8 cellular contexts compared by ENCODE assay signal in genomic region chr3:72996121-72996472, GRCh38. TPM values are rescaled to one million over a fixed set of nuclear protein-coding genes. Genes with fewer than 3 reads are reported as not detected.
DNase-seq lines count a peak whose midpoint lies in the region; ATAC-seq and TF ChIP-seq lines count a peak whose summit lies in the region.

No MANE protein-coding gene starts in this region.

- H3K27ac Mint-ChIP-seq in activated naive CD8-positive, alpha-beta T cell treated with anti-CD3 and anti-CD28 coated beads, Interleukin-2, amount 10 ng/mL, durations not matched to agents 7 days and 5 days = peak overlapping the region; percentile 91
- H3K27ac Mint-ChIP-seq in stimulated activated naive CD8-positive, alpha-beta T cell treated with anti-CD3 and anti-CD28 coated beads, Interleukin-15, amount 100 ng/mL, for 72 hours = peak overlapping the region; percentile 92 to 98

- H3K9ac ChIP-seq in HUES6 (ENCODE audit: low read length) = peak overlapping the region; percentile 98
- peak overlapping the region; percentile 78 for H3K9ac ChIP-seq in iPS-20b (ENCODE audit: low read depth, low read length)

- no peaks in the 10 kb centered on the region for H3K9me3 Mint-ChIP-seq in activated naive CD8-positive, alpha-beta T cell treated with anti-CD3 and anti-CD28 coated beads, Interleukin-2, amount 10 ng/mL, durations not matched to agents 7 days and 5 days
- no peaks in the 10 kb centered on the region for H3K9me3 Mint-ChIP-seq in stimulated activated naive CD8-positive, alpha-beta T cell treated with anti-CD3 and anti-CD28 coated beads, Interleukin-15, amount 100 ng/mL, for 72 hours

- H3K4me1 Mint-ChIP-seq in activated naive CD8-positive, alpha-beta T cell treated with anti-CD3 and anti-CD28 coated beads, Interleukin-2, amount 10 ng/mL, durations not matched to agents 7 days and 5 days = peaks cover 28% of the 10 kb centered on the region
- H3K4me1 Mint-ChIP-seq in stimulated activated naive CD8-positive, alpha-beta T cell treated with anti-CD3 and anti-CD28 coated beads, Interleukin-15, amount 100 ng/mL, for 72 hours = peaks cover 34% of the 10 kb centered on the region

- no peaks in the 10 kb centered on the region for H3K27me3 Mint-ChIP-seq in activated naive CD8-positive, alpha-beta T cell treated with anti-CD3 and anti-CD28 coated beads, Interleukin-2, amount 10 ng/mL, durations not matched to agents 7 days and 5 days
- H3K27me3 Mint-ChIP-seq in stimulated activated naive CD8-positive, alpha-beta T cell treated with anti-CD3 and anti-CD28 coated beads, Interleukin-15, amount 100 ng/mL, for 72 hours = no peaks in the 10 kb centered on the region

- H3K4me1 ChIP-seq in HUES6 (ENCODE audit: control insufficient read depth, insufficient read depth, low read length) = peaks cover 23% of the 10 kb centered on the region
- H3K4me1 ChIP-seq in iPS-20b (ENCODE audit: insufficient read depth, low read length) = peaks cover 12% of the 10 kb centered on the region; the same call in 1 of the 2 replicates

- in situ Hi-C loops in GM13977 (cut with MboI; ENCODE audit: low pct_unique_long_range_greater_than_20kb, low sequenced_read_pairs, unreplicated experiment) = no loop called here

- peak overlapping the region; percentile 99 for H3K4me3 ChIP-seq in HUES6 (ENCODE audit: low read depth, low read length)
- H3K4me3 ChIP-seq in iPS-20b (ENCODE audit: low read length) = peak overlapping the region; percentile 72

- H3K27ac ChIP-seq in HUES6 (ENCODE audit: low read depth, low read length) = peak overlapping the region; percentile 97; the same call in 1 of the 2 replicates
- peak overlapping the region; percentile 66 for H3K27ac ChIP-seq in iPS-20b (ENCODE audit: low read length)

- H3K36me3 ChIP-seq in HUES6 (ENCODE audit: control insufficient read depth, insufficient read depth, low read length) (peaks cover 29% of the 10 kb centered on the region), iPS-20b (ENCODE audit: insufficient read depth, low read depth, low read length) (peaks cover 33% of the 10 kb centered on the region)

- POLR2A ChIA-PET in activated naive CD8-positive, alpha-beta T cell treated with anti-CD3 and anti-CD28 coated beads, Interleukin-2, amount 10 ng/mL, durations not matched to agents 7 days and 5 days (lab: Charles Lee) = interaction anchor here (3.7 kb wide), 1 partner anchor 30 kb away, joined by 12 read pairs; no protein-coding TSS in a partner anchor

- no peak for DNase-seq in activated naive CD8-positive, alpha-beta T cell treated with anti-CD3 and anti-CD28 coated beads, Interleukin-2, amount 10 ng/mL, durations not matched to agents 7 days and 5 days
- DNase-seq in stimulated activated naive CD8-positive, alpha-beta T cell treated with anti-CD3 and anti-CD28 coated beads, Interleukin-15, amount 100 ng/mL, for 72 hours = peak in 1 of 2 donors; percentile 3
- DNase-seq in GM13977 (ENCODE audit: low spot score) (no peak), posterior cingulate gyrus (no peak), NOMO-1 treated with DMSO at 0.1 percent for 48 hours (lab: John Stamatoyannopoulos, UW; ENCODE audit: unreplicated experiment) (no peak)

- TF ChIP-seq CTCF in GM13977 (IDR thresholded peaks at IDR 0.05; ENCODE audit: extremely low read depth, insufficient read depth, missing control alignments) = no peak

- H3K9me3 ChIP-seq in HUES6 (ENCODE audit: control insufficient read depth, insufficient read depth, low read depth, low read length) (no peaks in the 10 kb centered on the region), iPS-20b (ENCODE audit: insufficient read depth, low read depth, low read length) (no peaks in the 10 kb centered on the region)

- H3K36me3 Mint-ChIP-seq in activated naive CD8-positive, alpha-beta T cell treated with anti-CD3 and anti-CD28 coated beads, Interleukin-2, amount 10 ng/mL, durations not matched to agents 7 days and 5 days = peaks cover 22% of the 10 kb centered on the region

- H3K27me3 ChIP-seq in HUES6 (ENCODE audit: control insufficient read depth, insufficient read depth, low read length) (no peaks in the 10 kb centered on the region), iPS-20b (ENCODE audit: insufficient read depth, low read length) (no peaks in the 10 kb centered on the region)

- no peak for ATAC-seq in activated naive CD8-positive, alpha-beta T cell treated with anti-CD3 and anti-CD28 coated beads, Interleukin-2, amount 10 ng/mL, durations not matched to agents 7 days and 5 days (ENCODE audit: low read depth)
- ATAC-seq in stimulated activated naive CD8-positive, alpha-beta T cell treated with anti-CD3 and anti-CD28 coated beads, Interleukin-15, amount 100 ng/mL, for 72 hours = no peak
- ATAC-seq in HG03439 (IDR thresholded peaks at IDR 0.05; ENCODE audit: unreplicated experiment) = no peak

- H3K4me3 Mint-ChIP-seq in activated naive CD8-positive, alpha-beta T cell treated with anti-CD3 and anti-CD28 coated beads, Interleukin-2, amount 10 ng/mL, durations not matched to agents 7 days and 5 days = peak overlapping the region; percentile 95
- H3K4me3 Mint-ChIP-seq in stimulated activated naive CD8-positive, alpha-beta T cell treated with anti-CD3 and anti-CD28 coated beads, Interleukin-15, amount 100 ng/mL, for 72 hours = peak overlapping the region; percentile 78 to 83

- intact Hi-C loops in posterior cingulate gyrus (cut with DNase I) = loop anchor here (2.0 to 5.0 kb wide), 5 partner anchors 39 to 149 kb away; partner anchors contain the start of genes GXYLT2 and SHQ1

RNA-seq across cellular contexts. Expression of gene PPP4R2, which starts 0.5 kb away (rescaled TPM):
- 10 to 100 TPM; 66.3 to 72.0 TPM for total RNA-seq in activated naive CD8-positive, alpha-beta T cell treated with anti-CD3 and anti-CD28 coated beads, Interleukin-2, amount 10 ng/mL, durations not matched to agents 7 days and 5 days
